ENCODE assay signal across 7 cellular contexts in the genomic region with DNA sequence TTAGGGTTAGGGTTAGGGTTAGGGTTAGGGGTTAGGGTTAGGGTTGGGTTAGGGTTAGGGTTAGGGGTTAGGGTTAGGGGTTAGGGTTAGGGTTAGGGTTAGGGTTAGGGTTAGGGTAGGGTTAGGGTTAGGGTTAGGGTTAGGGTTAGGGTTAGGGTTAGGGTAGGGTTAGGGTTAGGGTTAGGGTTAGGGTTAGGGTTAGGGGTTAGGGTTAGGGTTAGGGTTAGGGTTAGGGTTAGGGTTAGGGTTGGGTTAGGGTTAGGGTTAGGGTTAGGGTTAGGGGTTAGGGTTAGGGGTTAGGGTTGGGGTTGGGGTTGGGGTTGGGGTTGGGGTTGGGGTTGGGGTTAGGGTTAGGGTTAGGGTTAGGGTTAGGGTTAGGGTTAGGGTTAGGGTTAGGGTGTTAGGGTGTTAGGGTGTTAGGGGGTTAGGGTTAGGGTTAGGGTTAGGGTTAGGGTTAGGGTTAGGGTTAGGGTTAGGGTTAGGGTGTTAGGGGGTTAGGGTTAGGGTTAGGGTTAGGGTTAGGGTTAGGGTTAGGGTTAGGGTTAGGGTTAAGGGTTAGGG. TPM values are rescaled to one million over a fixed set of nuclear protein-coding genes. Genes with fewer than 3 reads are reported as not detected.
DNase-seq lines count a peak whose midpoint lies in the region; ATAC-seq and TF ChIP-seq lines count a peak whose summit lies in the region.
"Not testable (repeated sequence)": the region's sequence is repeated elsewhere in the genome, so short reads cannot be mapped to it uniquely, and the experiment has no call there.

No MANE protein-coding gene starts in this region.

- H3K79me2 ChIP-seq in HCT116 (ENCODE audit: insufficient read depth, low read length): not testable (repeated sequence)

- H3K36me3 Mint-ChIP-seq in activated naive CD4-positive, alpha-beta T cell treated with anti-CD3 and anti-CD28 coated beads, Interleukin-2, amount 50 U/mL, for 72 hours: not testable (repeated sequence)

- not testable (repeated sequence) for H3K9me2 ChIP-seq in HCT116 (ENCODE audit: insufficient read depth)

- TF ChIP-seq POLR2A in HCT116 (IDR thresholded peaks at IDR 0.05; ENCODE audit: borderline replicate concordance, extremely low read depth, insufficient read depth, insufficient read length): not testable (repeated sequence)

- not testable (repeated sequence) for H3K9ac ChIP-seq in HCT116 (ENCODE audit: low read length)

- not testable (repeated sequence) for TF ChIP-seq RAD21 in HCT116 (IDR thresholded peaks at IDR 0.05; ENCODE audit: low read depth)

- not testable (repeated sequence) for BruUV-seq in HCT116 (replicated peaks; lab: Mats Ljungman, UMichigan)

- CTCF ChIA-PET in HCT116 (lab: Charles Lee): not testable (repeated sequence)

- intact Hi-C loops in HCT116 (cut with micrococcal nuclease); right cardiac atrium (cut with DNase I); lower lobe of right lung (cut with DNase I); sciatic nerve (cut with DNase I): not testable (repeated sequence)

- not testable (repeated sequence) for H3K4me2 ChIP-seq in HCT116 (ENCODE audit: low read length)

- H3K4me1 ChIP-seq in HCT116 (ENCODE audit: control insufficient read depth in 1 of 2, insufficient read depth in 2 of 2, low read length in 2 of 2); right cardiac atrium (ENCODE audit: control insufficient read depth, insufficient read depth, low read length); lower lobe of right lung: not testable (repeated sequence)

- H3K36me3 ChIP-seq in HCT116 (ENCODE audit: control insufficient read depth in 1 of 2, insufficient read depth in 2 of 2, low read length in 2 of 2); lower lobe of right lung: not testable (repeated sequence)

- RAD21 ChIA-PET in HCT116 (lab: Charles Lee; ENCODE audit: low non-redundant PET in 1 of 2, low total read pairs in 2 of 2, uncharacterized antibody in 2 of 2, unreplicated experiment in 2 of 2): not testable (repeated sequence)

- H3K9me3 Mint-ChIP-seq in activated naive CD4-positive, alpha-beta T cell treated with anti-CD3 and anti-CD28 coated beads, Interleukin-2, amount 50 U/mL, for 72 hours: not testable (repeated sequence)

- H3K27ac Mint-ChIP-seq in activated naive CD4-positive, alpha-beta T cell treated with anti-CD3 and anti-CD28 coated beads, Interleukin-2, amount 50 U/mL, for 72 hours: not testable (repeated sequence)

- TF ChIP-seq CTCF in HCT116 (IDR thresholded peaks at IDR 0.05 in 2 of 3, conservative IDR thresholded peaks at IDR 0.05 in 1 of 3; ENCODE audit: borderline replicate concordance in 1 of 3, insufficient read depth in 1 of 3, low read depth in 2 of 3, low read length in 2 of 3); lower lobe of right lung (IDR thresholded peaks at IDR 0.05): not testable (repeated sequence)

- not testable (repeated sequence) for H4K20me1 ChIP-seq in HCT116 (ENCODE audit: insufficient read depth)

- H3K4me3 ChIP-seq in HCT116 (replicated peaks in 1 of 2; ENCODE audit: low read depth in 1 of 2, low read length in 2 of 2); right cardiac atrium (ENCODE audit: low read length); lower lobe of right lung: not testable (repeated sequence)

- H3K9me3 ChIP-seq in HCT116 (ENCODE audit: control insufficient read depth in 1 of 2, insufficient read depth in 1 of 2, low read depth in 1 of 2, low read length in 2 of 2); right cardiac atrium (ENCODE audit: control insufficient read depth, low read length); lower lobe of right lung: not testable (repeated sequence)

- H3K27ac ChIP-seq in HCT116 (ENCODE audit: low read depth, low read length); right cardiac atrium (ENCODE audit: low read length); lower lobe of right lung: not testable (repeated sequence)

- POLR2A ChIA-PET in HCT116 (lab: Charles Lee): not testable (repeated sequence)

- not testable (repeated sequence) for DNase-seq in HCT116 (ENCODE audit: low read depth, low spot score); activated naive CD4-positive, alpha-beta T cell treated with anti-CD3 and anti-CD28 coated beads, Interleukin-2, amount 50 U/mL, for 72 hours (ENCODE audit: low spot score in 2 of 2); right cardiac atrium; lower lobe of right lung; sciatic nerve (ENCODE audit: low spot score)

- ATAC-seq in HCT116: peak; percentile 52; the same call in 1 of the 2 replicates
- peak; percentile 66; the same call in 2 of the 3 replicates for ATAC-seq in SK-N-SH treated with all-trans-retinoic acid at 6 μM for 48 hours
- ATAC-seq in activated naive CD4-positive, alpha-beta T cell treated with anti-CD3 and anti-CD28 coated beads, Interleukin-2, amount 50 U/mL, for 72 hours: peak; percentile 44 to 61
- ATAC-seq in esophagus mucosa: peak; percentile 62
- ATAC-seq in right cardiac atrium: peak; percentile 72 to 93
- peak; percentile 56 to 76 for ATAC-seq in lower lobe of right lung
- peak; percentile 62 for ATAC-seq in sciatic nerve

- H2AFZ ChIP-seq in HCT116 (ENCODE audit: low read depth, low read length, poor library complexity, severe bottlenecking): not testable (repeated sequence)

- H3K27me3 ChIP-seq in HCT116 (ENCODE audit: insufficient read depth, low read length); right cardiac atrium (ENCODE audit: control insufficient read depth, insufficient read depth); lower lobe of right lung (ENCODE audit: low read depth): not testable (repeated sequence)

RNA-seq across cellular contexts. Expression of a gene that starts 39.9 kb away (rescaled TPM):
- total RNA-seq in HCT116 (2021; ENCODE audit: unreplicated experiment): 5.1 TPM
- 4.1 and 4.6 TPM in 2 replicates for polyA plus RNA-seq in HCT116 (2012)
- total RNA-seq in activated naive CD4-positive, alpha-beta T cell treated with anti-CD3 and anti-CD28 coated beads, Interleukin-2, amount 50 U/mL, for 72 hours: 1 to 10 TPM; 2.5 to 5.9 TPM
- total RNA-seq in esophagus mucosa: 4.5 TPM
- total RNA-seq in right cardiac atrium: 1 to 10 TPM; 2.6 to 3.8 (median 2.7) TPM
- polyA plus RNA-seq in right cardiac atrium: 2.9 TPM
- total RNA-seq in lower lobe of right lung: 9.1 TPM
- 10.0 TPM for total RNA-seq in sciatic nerve
